In genomic region chr7:158957507-158957900, GRCh38 we compare ENCODE assay signal across 8 cellular contexts.
DNase-seq lines count a peak whose midpoint lies in the region; ATAC-seq, FAIRE-seq and TF ChIP-seq lines count a peak whose summit lies in the region.

No MANE protein-coding gene starts in this region.

- TF ChIP-seq CTCF in H1 (IDR thresholded peaks at IDR 0.05; ENCODE audit: control extremely low read depth in 1 of 3, insufficient read depth in 1 of 3, low read depth in 1 of 3, low read length in 3 of 3): no peak

- no peak overlapping the region for H2AFZ ChIP-seq in H1 (ENCODE audit: low read length)

- peaks cover 11% of the 10 kb centered on the region for H3K4me1 ChIP-seq in BLaER1
- no peaks in the 10 kb centered on the region; a peak in 1 of 7 replicates for H3K4me1 ChIP-seq in H1 (replicated peaks in 1 of 4; ENCODE audit: control insufficient read depth in 3 of 4, insufficient read depth in 4 of 4, low read length in 3 of 4)

- H2BK20ac ChIP-seq in H1 (ENCODE audit: low read length): no peak overlapping the region

- H3K27me3 ChIP-seq in BLaER1: peaks cover 18% of the 10 kb centered on the region
- no peaks in the 10 kb centered on the region for H3K27me3 ChIP-seq in H1 (replicated peaks in 1 of 4; ENCODE audit: control insufficient read depth in 3 of 4, extremely low read depth in 1 of 4, insufficient read depth in 3 of 4, low read length in 3 of 4)

- POLR2A ChIA-PET in H1 (lab: Charles Lee; ENCODE audit: partially characterized antibody): no interaction called here

- H2BK12ac ChIP-seq in H1 (ENCODE audit: low read depth, low read length): no peak overlapping the region

- CTCF ChIA-PET in H1 (lab: Charles Lee; ENCODE audit: partially characterized antibody): interaction anchor here (1.0 kb wide), 1 partner anchor 18 kb away, joined by 3 read pairs; no protein-coding TSS in a partner anchor

- H3K9me3 ChIP-seq in BLaER1 (peaks cover 11% of the 10 kb centered on the region), H1 (ENCODE audit: insufficient read depth in 2 of 2, low read depth in 1 of 2, low read length in 1 of 2) (no peaks in the 10 kb centered on the region; a peak in 1 of 4 replicates)

- H4K20me1 ChIP-seq in BLaER1 (no peaks in the 10 kb centered on the region), H1 (replicated peaks in 1 of 2; ENCODE audit: control insufficient read depth in 1 of 2, insufficient read depth in 2 of 2, low read length in 2 of 2) (peaks cover 0 to 1% of the 10 kb centered on the region in 2 experiments)

- H3K4me3 ChIP-seq in BLaER1 (no peak overlapping the region), H1 (ENCODE audit: extremely low read depth in 1 of 4, insufficient read depth in 2 of 4, low read depth in 3 of 4, low read length in 4 of 4) (no peak overlapping the region)

- H3K36me3 ChIP-seq in BLaER1 (no peaks in the 10 kb centered on the region), H1 (ENCODE audit: control insufficient read depth in 2 of 4, insufficient read depth in 4 of 4, low read length in 3 of 4) (no peaks in the 10 kb centered on the region)

- no peak for TF ChIP-seq EP300 in H1 (IDR thresholded peaks at IDR 0.05; ENCODE audit: borderline replicate concordance in 1 of 2, low read depth in 2 of 2, low read length in 2 of 2)

- no peak overlapping the region for H4K5ac ChIP-seq in H1 (ENCODE audit: insufficient read length, low read depth, low read length)

- TF ChIP-seq RAD21 in H1 (IDR thresholded peaks at IDR 0.05 in 1 of 2, conservative IDR thresholded peaks at IDR 0.05 in 1 of 2; ENCODE audit: low read depth in 2 of 2, low read length in 2 of 2): no peak

- no peaks in the 10 kb centered on the region for H3K79me1 ChIP-seq in H1 (ENCODE audit: low read depth, low read length)

- H3K4me2 ChIP-seq in BLaER1 (peak overlapping the region; percentile 49), H1 (ENCODE audit: insufficient read depth in 1 of 2, low read depth in 2 of 2, low read length in 2 of 2) (peak overlapping the region in 1 of 2 experiments; percentile 3; a peak in 1 of 4 replicates)

- H3K23ac ChIP-seq in H1 (ENCODE audit: insufficient read length): no peak overlapping the region

- H3K4ac ChIP-seq in H1 (replicated peaks; ENCODE audit: insufficient read length, low read depth, low read length): no peak overlapping the region

- no peak overlapping the region for H4K91ac ChIP-seq in H1 (replicated peaks; ENCODE audit: insufficient read length, low read length)

- H3K56ac ChIP-seq in H1 (replicated peaks; ENCODE audit: insufficient read length, low read depth, low read length): no peak overlapping the region

- no peak overlapping the region for H3K18ac ChIP-seq in H1 (ENCODE audit: extremely low read depth, low read length)

- no peak overlapping the region for H3K9ac ChIP-seq in BLaER1
- H3K9ac ChIP-seq in H1 (replicated peaks in 1 of 4; ENCODE audit: extremely low read depth in 1 of 4, low read depth in 3 of 4, low read length in 3 of 4): no peak overlapping the region

- no peaks in the 10 kb centered on the region; a peak in 1 of 4 replicates for H3K79me2 ChIP-seq in H1 (ENCODE audit: control insufficient read depth in 1 of 2, insufficient read depth in 2 of 2, low read length in 2 of 2)

- FAIRE-seq in H1 (lab: Jason Lieb, UNC): no peak

- H3K23me2 ChIP-seq in H1 (ENCODE audit: low read depth, low read length): no peaks in the 10 kb centered on the region

- H3K27ac ChIP-seq in BLaER1 (no peak overlapping the region), H1 (ENCODE audit: low read depth, low read length) (no peak overlapping the region)

- H2BK15ac ChIP-seq in H1 (ENCODE audit: low read length): no peak overlapping the region

- TF ChIP-seq POLR2A in H1 (IDR thresholded peaks at IDR 0.05; ENCODE audit: control extremely low read depth in 1 of 2, low read depth in 2 of 2, low read length in 2 of 2): no peak

- H2BK120ac ChIP-seq in H1 (replicated peaks; ENCODE audit: low read depth, low read length): no peak overlapping the region

- no peak overlapping the region for H3K14ac ChIP-seq in H1 (ENCODE audit: insufficient read length)

- peak; percentile 27 for ATAC-seq in GM19463 (IDR thresholded peaks at IDR 0.05; ENCODE audit: unreplicated experiment)
- no peak for ATAC-seq in HG02588 (IDR thresholded peaks at IDR 0.05; ENCODE audit: unreplicated experiment)
- no peak for ATAC-seq in GM18873 (IDR thresholded peaks at IDR 0.05; ENCODE audit: low FRiP score, unreplicated experiment)

- peak; percentile 49 for DNase-seq in NCI-H524 treated with DMSO at 0.1 percent for 48 hours (lab: John Stamatoyannopoulos, UW)
- DNase-seq in H1 (ENCODE audit: low read depth in 1 of 2, low spot score in 2 of 2): no peak
- no peak for DNase-seq in HK-2 (ENCODE audit: unreplicated experiment)
- no peak for DNase-seq in stimulated activated naive CD4-positive, alpha-beta T cell treated with Interleukin-2 at 50 U/mL for 16 hours (lab: John Stamatoyannopoulos, UW)

- no peak overlapping the region for H2AK5ac ChIP-seq in H1 (ENCODE audit: low read depth, low read length)

- 90% methylated on average over 26 of the region's 26 CpGs; no CpG with 5 or more reads in 1 of the 2 experiments for WGBS in H1 (ENCODE audit: extremely low coverage in 1 of 2, insufficient coverage in 1 of 2, insufficient read length in 1 of 2, insufficient replicate concordance in 2 of 2, low coverage in 1 of 2, low lambda C conversion rate in 2 of 2, missing lambda C conversion rate in 1 of 2), 2 experiments

- H2BK5ac ChIP-seq in H1 (ENCODE audit: low read depth, low read length): no peak overlapping the region

- peak overlapping the region; percentile 35; the same call in 1 of the 2 replicates for H4K8ac ChIP-seq in H1 (ENCODE audit: extremely low read depth, insufficient read depth, low read length)

TF ChIP-seq in H1, 55 proteins besides CTCF, POLR2A, EP300 and RAD21:
- no peak for TF ChIP-seq SRF (IDR thresholded peaks at IDR 0.05; ENCODE audit: low read depth, low read length)
- no peak for TF ChIP-seq PHF8 (conservative IDR thresholded peaks at IDR 0.05; ENCODE audit: low read depth, low read length)
- TF ChIP-seq EZH2 (IDR thresholded peaks at IDR 0.05; ENCODE audit: low read depth, low read length, severe bottlenecking): no peak
- TF ChIP-seq CREB1 (IDR thresholded peaks at IDR 0.05): no peak
- TF ChIP-seq ATF2 (IDR thresholded peaks at IDR 0.05; ENCODE audit: low read length): no peak
